In genomic region chr1:230208619-230209261, GRCh38 we compare ENCODE assay signal across 9 cellular contexts.
A peak's percentile ranks its signal among the peaks of the same experiment; 100 is the strongest.
DNase-seq lines count a peak whose midpoint lies in the region; ATAC-seq and TF ChIP-seq lines count a peak whose summit lies in the region.
"Had no signal": no experiment of that assay in that cellular context is flagged by ENCODE, and none has a peak within 500 bp of the region (broad histone marks: within the 10 kb centered on the region; RNA-seq: fewer than 3 reads in every experiment).

No MANE protein-coding gene starts in this region.

- peak overlapping the region; percentile 21 for H3K4me3 Mint-ChIP-seq in activated naive CD4-positive, alpha-beta T cell treated with anti-CD3 and anti-CD28 coated beads, Interleukin-2, amount 50 U/mL, for 24 hours

- peak; percentile 42 for ATAC-seq in HG03066 (IDR thresholded peaks at IDR 0.05; ENCODE audit: low read depth, unreplicated experiment)

- no peaks in the 10 kb centered on the region for H3K9me3 Mint-ChIP-seq in activated naive CD4-positive, alpha-beta T cell treated with anti-CD3 and anti-CD28 coated beads, Interleukin-2, amount 50 U/mL, for 24 hours

- no peak for TF ChIP-seq EP300 in sigmoid colon (IDR thresholded peaks at IDR 0.05)

- peak overlapping the region; percentile 93 for H3K27ac Mint-ChIP-seq in activated naive CD4-positive, alpha-beta T cell treated with anti-CD3 and anti-CD28 coated beads, Interleukin-2, amount 50 U/mL, for 24 hours

- TF ChIP-seq POLR2A in sigmoid colon (IDR thresholded peaks at IDR 0.05), result no peak

- H3K4me3 ChIP-seq in sigmoid colon, result no peak overlapping the region

- peak; percentile 28 for DNase-seq in GM19240 (ENCODE audit: insufficient read length, low spot score)
- DNase-seq in stimulated activated CD4-positive, alpha-beta T cell treated with anti-CD3 and anti-CD28 coated beads, Interleukin-15, amount 100 ng/mL, for 48 hours (ENCODE audit: low read depth in 2 of 2), result peak; percentile 33 to 39
- DNase-seq in LoVo (ENCODE audit: low spot score), result no peak
- no peak for DNase-seq in sigmoid colon
- no peak for DNase-seq in NCI-H2171 treated with DMSO at 0.1 percent for 48 hours (lab: John Stamatoyannopoulos, UW)
- DNase-seq in NCI-H128 (lab: John Stamatoyannopoulos, UW; ENCODE audit: unreplicated experiment), result no peak

- H3K9me3 ChIP-seq in sigmoid colon, result peaks cover 0 to 2% (median 0%) of the 10 kb centered on the region in 4 donors

- H3K4me1 ChIP-seq in sigmoid colon, result peaks cover 0 to 9% (median 4%) of the 10 kb centered on the region in 4 donors

- peaks cover 24% of the 10 kb centered on the region for H3K36me3 Mint-ChIP-seq in activated naive CD4-positive, alpha-beta T cell treated with anti-CD3 and anti-CD28 coated beads, Interleukin-2, amount 50 U/mL, for 24 hours

- H3K4me1 Mint-ChIP-seq in activated naive CD4-positive, alpha-beta T cell treated with anti-CD3 and anti-CD28 coated beads, Interleukin-2, amount 50 U/mL, for 24 hours, result peaks cover 49% of the 10 kb centered on the region

- intact Hi-C loops in sigmoid colon (cut with DNase I), result no loop called here

- WGBS in sigmoid colon, 2 donors, result 59 to 93% methylated on average over 10 of the region's 10 CpGs

- TF ChIP-seq CTCF in sigmoid colon (IDR thresholded peaks at IDR 0.05), result no peak

- H3K27ac ChIP-seq in sigmoid colon, result no peak overlapping the region
- H3K27ac ChIP-seq: KMS-11 had no signal

- H3K27me3 Mint-ChIP-seq in activated naive CD4-positive, alpha-beta T cell treated with anti-CD3 and anti-CD28 coated beads, Interleukin-2, amount 50 U/mL, for 24 hours, result no peaks in the 10 kb centered on the region

- H3K36me3 ChIP-seq in sigmoid colon, result peaks cover 0 to 22% (median 0%) of the 10 kb centered on the region in 4 donors

- no peaks in the 10 kb centered on the region for H3K27me3 ChIP-seq in sigmoid colon

Comparison
In these comparisons a context has a peak if more than half of its experiments do, and no peak if none do; other contexts are left out.
1. DNase-seq: peak in GM19240 (single experiment) and stimulated activated CD4-positive, alpha-beta T cell treated with anti-CD3 and anti-CD28 coated beads, Interleukin-15, amount 100 ng/mL, for 48 hours (2 of 2); none in LoVo (single experiment), sigmoid colon (single experiment), NCI-H2171 treated with DMSO at 0.1 percent for 48 hours (single experiment) and NCI-H128 (single experiment).